ENCODE assay signal across 1 cellular context in the genomic region with DNA sequence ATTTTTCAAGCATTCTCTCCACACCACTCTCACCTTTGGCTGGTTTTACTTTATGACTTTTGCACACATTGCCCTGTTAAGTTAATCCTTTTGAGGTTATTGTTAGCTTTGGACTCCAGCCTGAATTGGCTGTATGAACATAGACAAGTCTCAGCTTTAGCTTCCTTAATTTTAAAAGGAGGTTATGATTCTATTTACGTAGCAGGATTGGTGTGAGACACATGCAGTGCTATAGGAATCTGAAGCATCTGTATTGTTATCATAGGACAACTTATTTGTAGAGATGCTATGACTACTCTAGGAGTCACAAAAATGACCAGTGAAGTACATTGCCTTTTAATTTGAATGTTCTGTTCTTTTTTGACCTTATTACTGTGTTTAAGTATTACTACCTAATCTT.
TF ChIP-seq lines count a peak whose summit lies in the region.

No MANE protein-coding gene starts in this region.

TF ChIP-seq in A549, 52 proteins besides CTCF, POLR2A, EP300 and RAD21:
- no peak for TF ChIP-seq HEYL (CRISPR knock-in tag; IDR thresholded peaks at IDR 0.05)
- TF ChIP-seq FOSB (CRISPR knock-in tag; IDR thresholded peaks at IDR 0.05), result no peak
- TF ChIP-seq HOXA7 (CRISPR knock-in tag; IDR thresholded peaks at IDR 0.05), result no peak
- TF ChIP-seq, protein P1, sequence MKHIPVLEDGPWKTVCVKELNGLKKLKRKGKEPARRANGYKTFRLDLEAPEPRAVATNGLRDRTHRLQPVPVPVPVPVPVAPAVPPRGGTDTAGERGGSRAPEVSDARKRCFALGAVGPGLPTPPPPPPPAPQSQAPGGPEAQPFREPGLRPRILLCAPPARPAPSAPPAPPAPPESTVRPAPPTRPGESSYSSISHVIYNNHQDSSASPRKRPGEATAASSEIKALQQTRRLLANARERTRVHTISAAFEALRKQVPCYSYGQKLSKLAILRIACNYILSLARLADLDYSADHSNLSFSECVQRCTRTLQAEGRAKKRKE (CRISPR knock-in tag; IDR thresholded peaks at IDR 0.05; ENCODE audit: low read depth), result no peak
- TF ChIP-seq SMC3 (IDR thresholded peaks at IDR 0.05), result no peak
